8 cellular contexts compared by ENCODE assay signal in the genomic region with DNA sequence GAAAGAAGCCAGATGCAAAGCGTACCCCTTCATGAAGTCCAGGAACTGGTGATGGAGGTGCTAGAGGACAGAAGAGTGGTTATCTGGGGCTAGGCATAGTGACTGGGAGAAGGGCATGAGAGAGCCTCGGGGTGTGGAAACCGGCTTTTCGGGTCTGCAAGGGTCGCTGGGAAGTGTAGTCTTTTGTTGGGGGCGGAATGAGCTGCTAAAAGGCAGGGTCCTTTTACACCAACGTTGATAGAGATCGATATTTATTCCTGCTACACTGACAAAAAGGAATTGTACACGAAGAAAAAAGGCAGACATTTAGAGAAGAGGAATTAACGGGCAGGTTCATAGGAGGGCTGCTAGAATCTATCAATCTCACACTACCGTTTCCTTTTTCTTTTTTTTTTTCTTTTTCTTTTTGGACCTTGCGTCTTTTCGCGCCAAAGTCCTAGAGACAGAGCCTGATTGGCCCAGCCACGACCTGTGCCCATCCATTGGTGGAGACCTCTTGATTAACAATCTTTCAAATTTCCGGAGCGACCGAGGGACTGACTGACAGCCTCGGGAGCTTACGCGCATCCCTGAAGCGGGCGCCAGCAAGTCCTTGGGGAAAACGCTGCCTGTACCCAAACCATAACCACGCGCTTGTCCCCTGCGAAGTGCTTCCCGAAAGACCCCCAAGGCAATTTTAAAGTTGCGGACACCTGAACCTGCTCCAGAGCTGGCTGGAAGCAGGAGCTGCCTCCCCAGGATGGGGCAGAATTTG. TPM values are rescaled to one million over a fixed set of nuclear protein-coding genes. Genes with fewer than 3 reads are reported as not detected.
DNase-seq lines count a peak whose midpoint lies in the region; ATAC-seq and TF ChIP-seq lines count a peak whose summit lies in the region.

No MANE protein-coding gene starts in this region.

- H3K27ac ChIP-seq in RWPE1 (peak overlapping the region; percentile 70), foreskin keratinocyte (peak overlapping the region; percentile 82), neutrophil (no peak overlapping the region), testis (no peak overlapping the region)

- no peaks in the 10 kb centered on the region for H3K9me3 Mint-ChIP-seq in activated T-helper 2 cell treated with anti-CD3 and anti-CD28 coated beads, Interferon-gamma antibody, Interleukin-2, Interleukin-4, amounts not matched to agents 10 μg/mL and 5 μg/mL and 100 μg/mL, durations not matched to agents 14 hours and 24 hours and 36 hours

- peak overlapping the region; percentile 97 for H3K27ac Mint-ChIP-seq in activated T-helper 2 cell treated with anti-CD3 and anti-CD28 coated beads, Interferon-gamma antibody, Interleukin-2, Interleukin-4, amounts not matched to agents 10 μg/mL and 5 μg/mL and 100 μg/mL, durations not matched to agents 14 hours and 24 hours and 36 hours

- H3K4me1 Mint-ChIP-seq in activated T-helper 2 cell treated with anti-CD3 and anti-CD28 coated beads, Interferon-gamma antibody, Interleukin-2, Interleukin-4, amounts not matched to agents 10 μg/mL and 5 μg/mL and 100 μg/mL, durations not matched to agents 14 hours and 24 hours and 36 hours (ENCODE audit: low read depth): peaks cover 9% of the 10 kb centered on the region

- H3K4me1 ChIP-seq in foreskin keratinocyte (no peaks in the 10 kb centered on the region), neutrophil (ENCODE audit: control insufficient read depth in 1 of 2, insufficient read depth in 1 of 2, low read depth in 1 of 2, low read length in 1 of 2) (peaks cover 19 to 23% of the 10 kb centered on the region in 2 experiments), testis (no peaks in the 10 kb centered on the region)

- intact Hi-C loops in activated T-helper 2 cell treated with anti-CD3 and anti-CD28 coated beads, Interferon-gamma antibody, Interleukin-2, Interleukin-4, amounts not matched to agents 10 μg/mL and 5 μg/mL and 100 μg/mL, durations not matched to agents 14 hours and 24 hours and 36 hours (cut with micrococcal nuclease): loop anchor here (1.0 to 2.0 kb wide), 2 partner anchors 28 to 56 kb away; a partner anchor contains a TSS
- intact Hi-C loops in testis (cut with DNase I; ENCODE audit: low total_unique reads): no loop called here

- no peaks in the 10 kb centered on the region for H3K36me3 Mint-ChIP-seq in activated T-helper 2 cell treated with anti-CD3 and anti-CD28 coated beads, Interferon-gamma antibody, Interleukin-2, Interleukin-4, amounts not matched to agents 10 μg/mL and 5 μg/mL and 100 μg/mL, durations not matched to agents 14 hours and 24 hours and 36 hours (ENCODE audit: low read depth)

- 0 to 1% methylated on average over 29 of the region's 29 CpGs for WGBS in testis, 2 donors

- H3K36me3 ChIP-seq in neutrophil: no peaks in the 10 kb centered on the region
- H3K36me3 ChIP-seq in testis (ENCODE audit: low read depth, missing control alignments): no peaks in the 10 kb centered on the region

- peak overlapping the region; percentile 93 for H3K4me3 Mint-ChIP-seq in activated T-helper 2 cell treated with anti-CD3 and anti-CD28 coated beads, Interferon-gamma antibody, Interleukin-2, Interleukin-4, amounts not matched to agents 10 μg/mL and 5 μg/mL and 100 μg/mL, durations not matched to agents 14 hours and 24 hours and 36 hours (ENCODE audit: low read depth)

- CTCF ChIA-PET in RWPE1 (lab: Yijun Ruan, JAX): interaction anchor here (0.6 to 1.5 kb wide), 6 partner anchors 42 to 298 kb away, joined by 3 to 5 read pairs (median 4); no protein-coding TSS in a partner anchor

- no peaks in the 10 kb centered on the region for H3K9me3 ChIP-seq in neutrophil
- H3K9me3 ChIP-seq in testis: no peaks in the 10 kb centered on the region

- H3K4me3 ChIP-seq in neutrophil (ENCODE audit: low read depth in 1 of 2, low read length in 1 of 2) (peak overlapping the region; percentile 34 to 47), testis (peak overlapping the region; percentile 31 to 57)

- TF ChIP-seq CTCF in RWPE1 (conservative IDR thresholded peaks at IDR 0.05; ENCODE audit: low read depth) (no peak), foreskin keratinocyte (conservative IDR thresholded peaks at IDR 0.05) (no peak), neutrophil (IDR thresholded peaks at IDR 0.05) (no peak), testis (IDR thresholded peaks at IDR 0.05) (no peak)

- peak; percentile 96 for ATAC-seq in foreskin keratinocyte

- no peaks in the 10 kb centered on the region for H3K27me3 ChIP-seq in foreskin keratinocyte
- H3K27me3 ChIP-seq in neutrophil: peaks cover 17% of the 10 kb centered on the region
- no peaks in the 10 kb centered on the region for H3K27me3 ChIP-seq in testis

- POLR2A ChIA-PET in RWPE1 (lab: Yijun Ruan, JAX; ENCODE audit: low non-redundant PET): interaction anchor here (0.7 to 1.1 kb wide), 2 partner anchors 56 to 151 kb away, joined by 5 to 10 read pairs; a partner anchor contains a TSS

- no peaks in the 10 kb centered on the region for H3K27me3 Mint-ChIP-seq in activated T-helper 2 cell treated with anti-CD3 and anti-CD28 coated beads, Interferon-gamma antibody, Interleukin-2, Interleukin-4, amounts not matched to agents 10 μg/mL and 5 μg/mL and 100 μg/mL, durations not matched to agents 14 hours and 24 hours and 36 hours (ENCODE audit: low read depth)

- DNase-seq in ELF-1 (ENCODE audit: low read depth, low spot score): peak; percentile 97
- peak; percentile 85 for DNase-seq in H4 (ENCODE audit: low spot score)
- peak; percentile 66 for DNase-seq in Kasumi-1 (lab: John Stamatoyannopoulos, UW)
- peak; percentile 96 for DNase-seq in RWPE1 (ENCODE audit: low spot score)
- DNase-seq in activated T-helper 2 cell treated with anti-CD3 and anti-CD28 coated beads, Interferon-gamma antibody, Interleukin-2, Interleukin-4, amounts not matched to agents 10 μg/mL and 5 μg/mL and 100 μg/mL, durations not matched to agents 14 hours and 24 hours and 36 hours (ENCODE audit: low spot score): peak; percentile 76
- peak; percentile 74 to 89 for DNase-seq in foreskin keratinocyte
- DNase-seq in testis: peak; percentile 86

- TF ChIP-seq POLR2A in testis (IDR thresholded peaks at IDR 0.05): no peak

RNA-seq across cellular contexts. Expression of a gene that starts 27.7 kb away (rescaled TPM):
- total RNA-seq in H4 (2014; rRNA removed; shearing (Covaris generic)): 16.2 and 37.0 TPM in 2 replicates
- 17.7 and 19.4 TPM in 2 replicates for total RNA-seq in activated T-helper 2 cell treated with anti-CD3 and anti-CD28 coated beads, Interferon-gamma antibody, Interleukin-2, Interleukin-4, amounts not matched to agents 10 μg/mL and 5 μg/mL and 100 μg/mL, durations not matched to agents 14 hours and 24 hours and 36 hours
- total RNA-seq in foreskin keratinocyte (34.5 and 35.9 TPM in 2 replicates), testis (10 to 100 TPM; 39.0 to 53.6 TPM)
- polyA plus RNA-seq in foreskin keratinocyte (35.9 and 37.4 TPM in 2 replicates), testis (ENCODE audit: insufficient read depth, low read depth, low replicate concordance) (81.7 TPM)

RNA-seq across cellular contexts. Expression of a gene that starts 56.3 kb away (rescaled TPM):
- 139 and 179 TPM in 2 replicates for total RNA-seq in H4 (2014; rRNA removed; shearing (Covaris generic))
- total RNA-seq in activated T-helper 2 cell treated with anti-CD3 and anti-CD28 coated beads, Interferon-gamma antibody, Interleukin-2, Interleukin-4, amounts not matched to agents 10 μg/mL and 5 μg/mL and 100 μg/mL, durations not matched to agents 14 hours and 24 hours and 36 hours: 147 and 167 TPM in 2 replicates
- 141 and 150 TPM in 2 replicates for total RNA-seq in foreskin keratinocyte
- polyA plus RNA-seq in foreskin keratinocyte: 47.7 and 48.8 TPM in 2 replicates
- total RNA-seq in testis: 100 to 1,000 TPM; 161 to 216 TPM
- 96.3 TPM for polyA plus RNA-seq in testis (ENCODE audit: insufficient read depth, low read depth, low replicate concordance)

Comparison
In these comparisons a context has a peak if more than half of its experiments do, and no peak if none do; other contexts are left out.
1. H3K27ac ChIP-seq: peak in RWPE1 (single experiment) and foreskin keratinocyte (single experiment); none in neutrophil (single experiment) and testis (0 of 2).
2. Peak in every context shown above with its lines, with median percentiles within 50 percentile points of each other: DNase-seq.